Comparison of ENCODE assay signal across 23 cellular contexts in the genomic region with DNA sequence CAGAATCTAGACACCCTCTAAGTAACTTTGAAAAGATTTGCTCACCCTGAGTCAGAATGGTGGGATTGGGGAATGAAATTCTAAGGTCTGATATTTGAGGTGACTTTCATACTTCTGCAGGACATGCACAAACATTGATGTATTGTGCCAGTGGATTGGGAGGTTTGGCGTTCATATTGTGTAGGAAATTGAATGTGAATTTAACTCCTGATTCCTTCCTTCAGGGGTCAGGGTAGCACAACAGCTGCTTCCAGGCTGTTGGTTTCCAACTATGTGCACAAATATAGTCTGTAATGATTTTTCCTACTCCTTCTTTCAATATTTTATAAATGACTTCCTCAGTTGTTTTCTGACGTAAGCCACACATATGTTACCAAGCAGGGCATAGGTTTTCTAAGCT. TPM values are rescaled to one million over a fixed set of nuclear protein-coding genes. Genes with fewer than 3 reads are reported as not detected.
DNase-seq lines count a peak whose midpoint lies in the region; ATAC-seq and TF ChIP-seq lines count a peak whose summit lies in the region.
"Had no signal": no experiment of that assay in that cellular context is flagged by ENCODE, and none has a peak within 500 bp of the region (broad histone marks: within the 10 kb centered on the region; RNA-seq: fewer than 3 reads in every experiment).

No MANE protein-coding gene starts in this region.

- no peak overlapping the region for H2AFZ ChIP-seq in IMR-90 (replicated peaks; ENCODE audit: low read length, poor library complexity)
- H2AFZ ChIP-seq in smooth muscle cell (ENCODE audit: low read depth), result no peak overlapping the region

- H3K4me1 Mint-ChIP-seq in CD4-positive, alpha-beta T cell (ENCODE audit: low read depth), result no peaks in the 10 kb centered on the region

- no peak overlapping the region for H3K56ac ChIP-seq in IMR-90 (ENCODE audit: extremely low read depth, insufficient read depth, low read length)

- no peaks in the 10 kb centered on the region for H3F3A ChIP-seq in smooth muscle cell (ENCODE audit: low read depth)

- no peak overlapping the region for H3K23ac ChIP-seq in IMR-90 (ENCODE audit: low read depth, low read length)

- no peak overlapping the region for H3K14ac ChIP-seq in IMR-90 (replicated peaks; ENCODE audit: low read depth, low read length)

- H3K36me3 Mint-ChIP-seq in CD4-positive, alpha-beta T cell (ENCODE audit: low read depth), result no peaks in the 10 kb centered on the region

- ATAC-seq in IMR-90 (ENCODE audit: low read depth), result no peak; the same call in 1 of the 2 replicates
- ATAC-seq in gastroesophageal sphincter, result no peak
- no peak for ATAC-seq in CD4-positive, alpha-beta T cell (ENCODE audit: poor library complexity)

- H2BK20ac ChIP-seq in IMR-90 (ENCODE audit: low read depth, low read length), result no peak overlapping the region

- no peak overlapping the region for H3K18ac ChIP-seq in IMR-90 (ENCODE audit: low read depth, low read length)

- POLR2A ChIA-PET in IMR-90 (lab: Charles Lee; ENCODE audit: unreplicated experiment), result no interaction called here
- POLR2A ChIA-PET in CD4-positive, alpha-beta T cell (lab: Charles Lee), result no interaction called here

- H2BK15ac ChIP-seq in IMR-90 (ENCODE audit: low read depth, low read length), result no peak overlapping the region

- in situ Hi-C loops in IMR-90 (cut with MboI; ENCODE audit: low sequenced_read_pairs), result loop anchor here (25.0 kb wide), 1 partner anchor 1472 kb away; no protein-coding TSS in a partner anchor

- no peaks in the 10 kb centered on the region; a peak in 1 of 4 replicates for H3K79me1 ChIP-seq in IMR-90 (ENCODE audit: low read depth in 1 of 2, low read length in 2 of 2)

- no peak overlapping the region for H2AK9ac ChIP-seq in IMR-90 (replicated peaks; ENCODE audit: low read depth, low read length, poor library complexity)

- H3K4me2 ChIP-seq in IMR-90 (ENCODE audit: low read depth, low read length) (peak overlapping the region; percentile 5; the same call in 1 of the 2 replicates), smooth muscle cell (no peak overlapping the region)

- H3K4me3 ChIP-seq in IMR-90 (ENCODE audit: insufficient read depth, low read depth, low read length) (no peak overlapping the region), left ventricle myocardium inferior (peak overlapping the region; percentile 66), smooth muscle cell (peak overlapping the region; percentile 25), gastroesophageal sphincter (no peak overlapping the region)
- H3K4me3 ChIP-seq: testis had no signal

- H4K5ac ChIP-seq in IMR-90 (ENCODE audit: low read depth, low read length), result no peak overlapping the region

- H3K36me3 ChIP-seq in IMR-90 (ENCODE audit: control insufficient read depth, insufficient read depth, low read length), result no peaks in the 10 kb centered on the region
- no peaks in the 10 kb centered on the region for H3K36me3 ChIP-seq in left ventricle myocardium inferior
- no peaks in the 10 kb centered on the region for H3K36me3 ChIP-seq in smooth muscle cell (ENCODE audit: low read depth)
- H3K36me3 ChIP-seq in gastroesophageal sphincter, result no peaks in the 10 kb centered on the region

- no peaks in the 10 kb centered on the region for H3K9me1 ChIP-seq in IMR-90 (ENCODE audit: insufficient read depth, low read length)

- no peak overlapping the region for H4K8ac ChIP-seq in IMR-90 (ENCODE audit: low read depth in 2 of 2, low read length in 2 of 2)

- H3K27ac Mint-ChIP-seq in CD4-positive, alpha-beta T cell, result no peak overlapping the region
- H3K27ac Mint-ChIP-seq: activated naive CD4-positive, alpha-beta T cell treated with anti-CD3 and anti-CD28 coated beads for 36 hours had no signal

- no peaks in the 10 kb centered on the region for H3K27me3 ChIP-seq in IMR-90 (ENCODE audit: control insufficient read depth, insufficient read depth, low read length)
- no peaks in the 10 kb centered on the region for H3K27me3 ChIP-seq in left ventricle myocardium inferior (ENCODE audit: low read depth)
- H3K27me3 ChIP-seq in smooth muscle cell (ENCODE audit: low read depth), result no peaks in the 10 kb centered on the region
- H3K27me3 ChIP-seq in gastroesophageal sphincter, result no peaks in the 10 kb centered on the region
- no peaks in the 10 kb centered on the region for H3K27me3 ChIP-seq in CD4-positive, alpha-beta T cell (ENCODE audit: control insufficient read depth, insufficient read depth, low read length)
- H3K27me3 ChIP-seq: testis had no signal

- no peak overlapping the region for H4K91ac ChIP-seq in IMR-90 (ENCODE audit: insufficient read depth, low read depth, low read length)

- H3K4me3 Mint-ChIP-seq in CD4-positive, alpha-beta T cell, result no peak overlapping the region
- H3K4me3 Mint-ChIP-seq: activated naive CD4-positive, alpha-beta T cell treated with anti-CD3 and anti-CD28 coated beads for 36 hours had no signal

- H3K27me3 Mint-ChIP-seq in CD4-positive, alpha-beta T cell, result no peaks in the 10 kb centered on the region

- dilution Hi-C loops in IMR-90 (cut with HindIII; ENCODE audit: low sequenced_read_pairs, unreplicated experiment), result no loop called here

- WGBS in IMR-90 (ENCODE audit: extremely low coverage in 2 of 2, insufficient read length in 1 of 2), 2 experiments, result no CpG with 5 or more reads among the region's 2 CpGs
- 81% methylated on average over 2 of the region's 2 CpGs for WGBS in smooth muscle cell (ENCODE audit: low lambda C conversion rate)
- 34 to 45% methylated on average over 1 to 2 of the region's 2 CpGs for WGBS in gastroesophageal sphincter (ENCODE audit: low coverage in 1 of 2), 2 donors

- H3K9ac ChIP-seq in IMR-90 (ENCODE audit: low read depth, low read length), result no peak overlapping the region
- no peak overlapping the region for H3K9ac ChIP-seq in smooth muscle cell (ENCODE audit: low read depth)

- H2BK5ac ChIP-seq in IMR-90 (ENCODE audit: low read depth, low read length, poor library complexity, severe bottlenecking), result no peak overlapping the region

- BruUV-seq in IMR-90 (replicated peaks; lab: Mats Ljungman, UMichigan), result no TSS peak

- no peak overlapping the region for H3K4ac ChIP-seq in IMR-90 (ENCODE audit: low read depth, low read length)

- H3K79me2 ChIP-seq in smooth muscle cell (ENCODE audit: low read depth), result no peaks in the 10 kb centered on the region

- DNase-seq in IMR-90 (peak; percentile 32), cerebellar cortex (ENCODE audit: low spot score) (peak; percentile 36), left ventricle myocardium inferior (no peak), smooth muscle cell (lab: John Stamatoyannopoulos, UW; ENCODE audit: unreplicated experiment) (no peak), NOMO-1 (lab: John Stamatoyannopoulos, UW; ENCODE audit: unreplicated experiment in 2 of 2) (no peak), GM03348 (ENCODE audit: low spot score) (no peak)
- DNase-seq in CD4-positive, alpha-beta T cell, result no peak
- DNase-seq: activated CD4-positive, alpha-beta T cell treated with anti-CD3 and anti-CD28 coated beads for 48 hours; activated naive CD4-positive, alpha-beta T cell treated with anti-CD3 and anti-CD28 coated beads for 36 hours; AML-193; foreskin melanocyte; GF-D8; GOT3; mesendoderm; NCI-H1694 treated with DMSO at 0.1 percent for 48 hours; NCI-H510A treated with DMSO at 0.1 percent for 48 hours; retina; stimulated activated CD4-positive, alpha-beta T cell treated with anti-CD3 and anti-CD28 coated beads, Interleukin-1b, Interleukin-23, amount 100 ng/mL, for 48 hours; T-helper 9 cell; testis had no signal

- CTCF ChIA-PET in IMR-90 (lab: Yijun Ruan, JAX), result no interaction called here
- CTCF ChIA-PET in CD4-positive, alpha-beta T cell (lab: Charles Lee), result no interaction called here

- no peak; the same call in 1 of the 2 replicates for TF ChIP-seq CTCF in IMR-90 (conservative IDR thresholded peaks at IDR 0.05; ENCODE audit: low read depth, low read length)
- peak; percentile 43 for TF ChIP-seq CTCF in left ventricle myocardium inferior (IDR thresholded peaks at IDR 0.05; ENCODE audit: borderline replicate concordance)
- no peak for TF ChIP-seq CTCF in smooth muscle cell (IDR thresholded peaks at IDR 0.05; ENCODE audit: borderline replicate concordance, insufficient read depth, poor library complexity, severe bottlenecking)
- TF ChIP-seq CTCF in gastroesophageal sphincter (IDR thresholded peaks at IDR 0.05), result peak in 1 of 4 experiments; percentile 34
- TF ChIP-seq CTCF in CD4-positive, alpha-beta T cell (IDR thresholded peaks at IDR 0.05), result no peak

- intact Hi-C loops in IMR-90 (cut with micrococcal nuclease) (loop anchor here (2.0 to 5.0 kb wide), 2 partner anchors 212 to 1312 kb away; no protein-coding TSS in a partner anchor), left ventricle myocardium inferior (cut with micrococcal nuclease) (no loop called here)
- intact Hi-C loops in CD4-positive, alpha-beta T cell (cut with DNase I, micrococcal nuclease), result no loop called here

- H3K4me1 ChIP-seq in IMR-90 (ENCODE audit: control insufficient read depth, insufficient read depth, low read length), result no peaks in the 10 kb centered on the region
- peaks cover 5% of the 10 kb centered on the region for H3K4me1 ChIP-seq in left ventricle myocardium inferior
- H3K4me1 ChIP-seq in smooth muscle cell (ENCODE audit: low read depth), result peaks cover 5% of the 10 kb centered on the region
- H3K4me1 ChIP-seq in gastroesophageal sphincter, result no peaks in the 10 kb centered on the region
- H3K4me1 ChIP-seq: testis had no signal

- H3K9me3 Mint-ChIP-seq in CD4-positive, alpha-beta T cell, result no peaks in the 10 kb centered on the region
- H3K9me3 Mint-ChIP-seq: activated naive CD4-positive, alpha-beta T cell treated with anti-CD3 and anti-CD28 coated beads for 36 hours had no signal

- no peaks in the 10 kb centered on the region for H4K20me1 ChIP-seq in IMR-90 (ENCODE audit: insufficient read depth, low read length)
- H4K20me1 ChIP-seq in smooth muscle cell (ENCODE audit: low read depth), result no peaks in the 10 kb centered on the region

- no peak for TF ChIP-seq EP300 in gastroesophageal sphincter (IDR thresholded peaks at IDR 0.05)

- TF ChIP-seq POLR2A in IMR-90 (IDR thresholded peaks at IDR 0.05; ENCODE audit: low read depth, low read length) (no peak), gastroesophageal sphincter (IDR thresholded peaks at IDR 0.05) (no peak)

- H3K27ac ChIP-seq in IMR-90 (ENCODE audit: insufficient read depth, low read length), result no peak overlapping the region
- H3K27ac ChIP-seq in left ventricle myocardium inferior (replicated peaks), result peak overlapping the region; percentile 70
- H3K27ac ChIP-seq in smooth muscle cell (ENCODE audit: low read depth), result no peak overlapping the region
- no peak overlapping the region for H3K27ac ChIP-seq in gastroesophageal sphincter
- H3K27ac ChIP-seq in CD4-positive, alpha-beta T cell (ENCODE audit: low read depth, low read length), result no peak overlapping the region
- H3K27ac ChIP-seq: testis had no signal

- H2AK5ac ChIP-seq in IMR-90 (ENCODE audit: low read depth, low read length), result no peak overlapping the region

- H3K9me3 ChIP-seq in IMR-90 (ENCODE audit: control insufficient read depth, insufficient read depth, low read length), result no peaks in the 10 kb centered on the region
- H3K9me3 ChIP-seq in left ventricle myocardium inferior (replicated peaks), result no peaks in the 10 kb centered on the region
- no peaks in the 10 kb centered on the region for H3K9me3 ChIP-seq in smooth muscle cell (replicated peaks; ENCODE audit: low read depth)
- no peaks in the 10 kb centered on the region for H3K9me3 ChIP-seq in gastroesophageal sphincter
- H3K9me3 ChIP-seq in CD4-positive, alpha-beta T cell (ENCODE audit: control insufficient read depth, low read length), result no peaks in the 10 kb centered on the region
- H3K9me3 ChIP-seq: testis had no signal

- peak; percentile 26; the same call in 1 of the 2 replicates for TF ChIP-seq RAD21 in IMR-90 (IDR thresholded peaks at IDR 0.05; ENCODE audit: low read length)

- H2BK120ac ChIP-seq in IMR-90 (ENCODE audit: low read depth, low read length), result no peak overlapping the region

RNA-seq across cellular contexts. Expression of a gene that starts 3.1 kb away (rescaled TPM):
- 9.0 and 12.5 TPM in 2 replicates for total RNA-seq in IMR-90 (2012; rRNA removed)
- 1.4 and 1.5 TPM in 2 replicates for polyA plus RNA-seq in IMR-90 (2012; rRNA removed)
- polyA plus RNA-seq in IMR-90 (2012; cell fraction: cytosol; rRNA removed), result 0.54 and 0.67 TPM in 2 replicates
- polyA plus RNA-seq in IMR-90 (2012; cell fraction: nucleus; rRNA removed; ENCODE audit: low replicate concordance), result 1.2 and 2.7 TPM in 2 replicates
- total RNA-seq in left ventricle myocardium inferior, result 1.9 TPM
- total RNA-seq in smooth muscle cell, result 0.04 and 0.72 TPM in 2 replicates
- not detected in 2 replicates for polyA plus RNA-seq in smooth muscle cell
- total RNA-seq in gastroesophageal sphincter, result 1 to 10 TPM in 1 of 4 donors, under 1 TPM in 3; 0.27 to 1.6 (median 0.44) TPM
- total RNA-seq in CD4-positive, alpha-beta T cell, result not detected
- total RNA-seq: activated naive CD4-positive, alpha-beta T cell treated with anti-CD3 and anti-CD28 coated beads for 36 hours; bronchial epithelial cell; OCI-LY7 had no signal

Comparison
In these comparisons a context has a peak if more than half of its experiments do, and no peak if none do; other contexts are left out.
1. DNase-seq: peak in IMR-90 (single experiment) and cerebellar cortex (single experiment); none in left ventricle myocardium inferior (single experiment), smooth muscle cell (single experiment), CD4-positive, alpha-beta T cell (0 of 10), NOMO-1 (0 of 2) and GM03348 (single experiment).
2. H3K4me3 ChIP-seq: peak in left ventricle myocardium inferior (single experiment) and smooth muscle cell (single experiment); none in IMR-90 (single experiment) and gastroesophageal sphincter (0 of 2).